ENCODE assay signal across 8 cellular contexts in the genomic region with DNA sequence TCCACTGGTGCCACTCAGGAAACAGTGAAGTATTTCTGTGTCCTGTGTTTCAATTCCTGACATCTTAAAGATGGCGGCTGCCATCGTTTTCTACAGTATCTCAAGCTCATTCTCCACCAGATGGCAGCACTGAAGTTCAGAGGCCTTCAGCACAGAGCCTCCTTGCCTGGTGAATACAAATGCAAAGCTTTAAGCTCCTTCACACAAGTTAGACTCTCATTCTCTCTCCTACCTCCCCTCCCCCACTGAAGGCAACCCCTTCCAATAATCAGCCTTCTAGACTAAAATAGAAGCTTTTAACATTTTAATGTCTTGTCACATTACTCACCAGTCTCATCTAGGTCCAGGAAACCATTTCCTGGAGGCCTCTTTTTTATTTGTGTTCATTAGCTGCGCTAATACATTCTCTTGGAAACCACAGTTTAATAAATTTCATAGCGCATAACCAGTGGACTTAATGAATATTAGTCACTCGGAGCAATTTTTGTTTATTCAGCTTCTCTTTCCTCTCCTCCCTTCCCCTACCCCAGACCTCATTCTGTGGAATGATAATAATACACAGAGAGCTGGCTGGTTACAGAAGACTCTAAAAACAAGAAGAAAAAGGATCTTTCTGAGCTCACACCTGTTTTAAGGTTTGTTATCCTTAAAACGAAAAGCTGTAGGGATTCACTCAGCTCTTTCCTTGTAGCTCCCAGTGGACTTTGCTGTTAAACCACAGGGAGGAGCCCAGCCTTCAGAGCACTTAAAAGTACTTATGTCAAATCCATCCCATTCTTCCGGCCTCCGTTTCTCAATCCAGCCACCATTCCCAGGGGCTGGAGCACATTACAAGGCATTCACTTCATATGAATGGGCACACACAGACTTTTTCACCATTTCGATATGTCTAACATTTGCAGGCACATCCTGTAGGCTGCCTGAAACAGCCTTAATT.
DNase-seq lines count a peak whose midpoint lies in the region; ATAC-seq and TF ChIP-seq lines count a peak whose summit lies in the region.

No MANE protein-coding gene starts in this region.

- 76 to 78% methylated on average over 9 of the region's 9 CpGs for WGBS in aorta, 2 donors

- peak; percentile 79 for ATAC-seq in GM18873 (IDR thresholded peaks at IDR 0.05; ENCODE audit: low FRiP score, unreplicated experiment)
- ATAC-seq in HG03095 (IDR thresholded peaks at IDR 0.05; ENCODE audit: unreplicated experiment): peak; percentile 85
- ATAC-seq in aorta (ENCODE audit: low FRiP score): peak; percentile 78

- H3K36me3 Mint-ChIP-seq in activated CD4-positive, alpha-beta T cell treated with anti-CD3 and anti-CD28 coated beads, Interleukin-2, amount 10 ng/mL, durations not matched to agents 7 days and 5 days (ENCODE audit: low read depth): no peaks in the 10 kb centered on the region

- H3K9me3 Mint-ChIP-seq in activated CD4-positive, alpha-beta T cell treated with anti-CD3 and anti-CD28 coated beads, Interleukin-2, amount 10 ng/mL, durations not matched to agents 7 days and 5 days: peaks cover 6% of the 10 kb centered on the region

- H2AFZ ChIP-seq in neuron (ENCODE audit: low read depth, low read length): peak overlapping the region; percentile 52

- CTCF ChIA-PET in activated CD4-positive, alpha-beta T cell treated with anti-CD3 and anti-CD28 coated beads, Interleukin-2, amount 10 ng/mL, durations not matched to agents 7 days and 5 days (lab: Charles Lee): interaction anchor here (1.0 to 1.5 kb wide), 4 partner anchors 9 to 171 kb away, joined by 3 to 4 read pairs (median 4); no protein-coding TSS in a partner anchor

- no peak overlapping the region for H3K27ac Mint-ChIP-seq in activated CD4-positive, alpha-beta T cell treated with anti-CD3 and anti-CD28 coated beads, Interleukin-2, amount 10 ng/mL, durations not matched to agents 7 days and 5 days

- no peak overlapping the region for H3K27ac ChIP-seq in aorta (ENCODE audit: low read depth in 1 of 2, low read length in 2 of 2)

- no peak overlapping the region for H3K4me3 Mint-ChIP-seq in activated CD4-positive, alpha-beta T cell treated with anti-CD3 and anti-CD28 coated beads, Interleukin-2, amount 10 ng/mL, durations not matched to agents 7 days and 5 days

- H3K36me3 ChIP-seq in neuron (ENCODE audit: insufficient read depth, low read length): no peaks in the 10 kb centered on the region
- H3K36me3 ChIP-seq in aorta (ENCODE audit: control insufficient read depth in 1 of 2, insufficient read depth in 2 of 2, low read length in 1 of 2): no peaks in the 10 kb centered on the region

- peak; percentile 66 for TF ChIP-seq CTCF in fibroblast of pulmonary artery (IDR thresholded peaks at IDR 0.05; ENCODE audit: low read length, missing control alignments)

- no peaks in the 10 kb centered on the region for H3K27me3 Mint-ChIP-seq in activated CD4-positive, alpha-beta T cell treated with anti-CD3 and anti-CD28 coated beads, Interleukin-2, amount 10 ng/mL, durations not matched to agents 7 days and 5 days

- H3K9me3 ChIP-seq in neuron (ENCODE audit: low read length) (no peaks in the 10 kb centered on the region), aorta (ENCODE audit: control insufficient read depth, low read length) (no peaks in the 10 kb centered on the region)

- intact Hi-C loops in aorta (cut with DNase I): loop anchor here in 1 of 2 donors (5.0 kb wide), 1 partner anchor 168 kb away; no protein-coding TSS in a partner anchor

- DNase-seq in CMK (ENCODE audit: low read depth) (peak; percentile 55), NCI-H2196 (lab: John Stamatoyannopoulos, UW; ENCODE audit: unreplicated experiment) (peak; percentile 47), fibroblast of pulmonary artery (ENCODE audit: low read depth) (peak; percentile 89), aorta (peak in 1 of 2 donors; percentile 64)
- DNase-seq in activated CD4-positive, alpha-beta T cell treated with anti-CD3 and anti-CD28 coated beads, Interleukin-2, amount 10 ng/mL, durations not matched to agents 7 days and 5 days: peak; percentile 50

- no peaks in the 10 kb centered on the region for H3K4me1 Mint-ChIP-seq in activated CD4-positive, alpha-beta T cell treated with anti-CD3 and anti-CD28 coated beads, Interleukin-2, amount 10 ng/mL, durations not matched to agents 7 days and 5 days

- H3K27me3 ChIP-seq in neuron (ENCODE audit: insufficient read depth, low read length) (no peaks in the 10 kb centered on the region), aorta (ENCODE audit: control insufficient read depth in 1 of 2, insufficient read depth in 2 of 2, low read length in 1 of 2) (no peaks in the 10 kb centered on the region)

- H3K4me3 ChIP-seq in fibroblast of pulmonary artery (replicated peaks; ENCODE audit: low read depth, low read length) (no peak overlapping the region), neuron (ENCODE audit: low read length) (no peak overlapping the region), aorta (ENCODE audit: low read length in 2 of 2) (no peak overlapping the region)

- POLR2A ChIA-PET in activated CD4-positive, alpha-beta T cell treated with anti-CD3 and anti-CD28 coated beads, Interleukin-2, amount 10 ng/mL, durations not matched to agents 7 days and 5 days (lab: Charles Lee): interaction anchor here (0.7 kb wide), 1 partner anchor 179 kb away, joined by 3 read pairs; no protein-coding TSS in a partner anchor

- H3K4me1 ChIP-seq in neuron (ENCODE audit: insufficient read depth, low read length): no peaks in the 10 kb centered on the region
- H3K4me1 ChIP-seq in aorta (ENCODE audit: control insufficient read depth in 1 of 2, insufficient read depth in 2 of 2, low read length in 2 of 2): no peaks in the 10 kb centered on the region
